8 cellular contexts compared by ENCODE assay signal in the genomic region with DNA sequence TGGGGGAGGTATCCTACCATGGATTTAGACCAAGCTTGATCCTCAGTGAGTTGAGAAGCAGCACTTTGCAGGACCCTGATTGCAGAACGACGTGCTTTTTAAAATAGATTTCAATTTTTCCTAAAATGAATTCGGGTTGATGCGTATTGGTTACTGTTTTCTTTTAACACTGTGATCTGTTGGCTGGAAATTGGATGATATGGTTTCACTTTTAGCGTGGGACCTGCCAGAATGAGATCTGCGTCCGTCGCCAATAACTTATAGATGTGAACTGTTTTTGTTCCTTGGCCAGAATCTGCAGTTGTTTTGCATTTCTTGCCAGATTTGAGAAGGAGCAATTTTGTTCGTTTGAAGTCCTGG. TPM values are rescaled to one million over a fixed set of nuclear protein-coding genes. Genes with fewer than 3 reads are reported as not detected.
A peak's percentile ranks its signal among the peaks of the same experiment; 100 is the strongest.
DNase-seq lines count a peak whose midpoint lies in the region; ATAC-seq and TF ChIP-seq lines count a peak whose summit lies in the region.

No MANE protein-coding gene starts in this region.

- DNase-seq in AG20443 (ENCODE audit: low spot score) (peak; percentile 20), HFF-Myc (ENCODE audit: extremely low read depth, low read depth) (no peak), WTC11 (ENCODE audit: low spot score) (no peak), foreskin fibroblast (peak in 1 of 2 donors; percentile 31), prostate gland (ENCODE audit: low spot score) (no peak)
- DNase-seq in activated CD4-positive, CD25-positive, alpha-beta regulatory T cell treated with anti-CD3 and anti-CD28 coated beads, Interleukin-2, amount 50 U/mL, for 72 hours: no peak

- peak overlapping the region; percentile 92 for H3K4me3 Mint-ChIP-seq in WTC11

- H3K36me3 ChIP-seq in prostate gland: no peaks in the 10 kb centered on the region

- peaks cover 6% of the 10 kb centered on the region for H3K4me1 ChIP-seq in prostate gland (replicated peaks)

- POLR2A ChIA-PET in WTC11 (lab: Charles Lee): no interaction called here

- no peaks in the 10 kb centered on the region for H3K27me3 ChIP-seq in prostate gland (replicated peaks; ENCODE audit: insufficient read depth)

- WGBS in prostate gland: under 1% methylated on average over 9 of the region's 9 CpGs

- H3K27me3 Mint-ChIP-seq in WTC11 (ENCODE audit: low read depth): no peaks in the 10 kb centered on the region

- no peak for TF ChIP-seq POLR2A in prostate gland (IDR thresholded peaks at IDR 0.05)

- no peaks in the 10 kb centered on the region for H3K36me3 Mint-ChIP-seq in WTC11

- no peak for ATAC-seq in WTC11
- ATAC-seq in HG03108 (IDR thresholded peaks at IDR 0.05; ENCODE audit: unreplicated experiment): no peak
- no peak for ATAC-seq in HG03196 (IDR thresholded peaks at IDR 0.05; ENCODE audit: unreplicated experiment)

- CTCF ChIA-PET in WTC11 (lab: Charles Lee): interaction anchor here (0.7 to 5.2 kb wide), 4 partner anchors 14 to 32 kb away, joined by 3 to 45 read pairs (median 4); no protein-coding TSS in a partner anchor

- intact Hi-C loops in prostate gland (cut with DNase I): loop anchor here (1.0 to 10.0 kb wide), 2 partner anchors 63 to 227 kb away; a partner anchor contains a TSS

- H3K4me3 ChIP-seq in HFF-Myc (replicated peaks; ENCODE audit: low read depth, low read length) (peak overlapping the region; percentile 97), foreskin fibroblast (ENCODE audit: low read depth in 1 of 2, low read length in 2 of 2) (peak overlapping the region; percentile 76 to 83), prostate gland (peak overlapping the region; percentile 85 to 91)

- H3K4me1 Mint-ChIP-seq in WTC11: peaks cover 16% of the 10 kb centered on the region

- H3K9me3 ChIP-seq in prostate gland: no peaks in the 10 kb centered on the region

- peak overlapping the region; percentile 43; the same call in 1 of the 2 replicates for H3K27ac Mint-ChIP-seq in WTC11

- TF ChIP-seq CTCF in HFF-Myc (IDR thresholded peaks at IDR 0.05; ENCODE audit: low read depth, low read length, missing control alignments) (no peak), WTC11 (IDR thresholded peaks at IDR 0.05) (no peak), foreskin fibroblast (IDR thresholded peaks at IDR 0.05; ENCODE audit: low read depth, low read length) (no peak), prostate gland (IDR thresholded peaks at IDR 0.05) (no peak)

- no peaks in the 10 kb centered on the region for H3K9me3 Mint-ChIP-seq in WTC11

- H3K27ac ChIP-seq in prostate gland: peak overlapping the region in 1 of 2 donors; percentile 70

TF ChIP-seq in WTC11, 78 proteins besides CTCF, POLR2A, EP300 and RAD21:
- TF ChIP-seq, protein P1, sequence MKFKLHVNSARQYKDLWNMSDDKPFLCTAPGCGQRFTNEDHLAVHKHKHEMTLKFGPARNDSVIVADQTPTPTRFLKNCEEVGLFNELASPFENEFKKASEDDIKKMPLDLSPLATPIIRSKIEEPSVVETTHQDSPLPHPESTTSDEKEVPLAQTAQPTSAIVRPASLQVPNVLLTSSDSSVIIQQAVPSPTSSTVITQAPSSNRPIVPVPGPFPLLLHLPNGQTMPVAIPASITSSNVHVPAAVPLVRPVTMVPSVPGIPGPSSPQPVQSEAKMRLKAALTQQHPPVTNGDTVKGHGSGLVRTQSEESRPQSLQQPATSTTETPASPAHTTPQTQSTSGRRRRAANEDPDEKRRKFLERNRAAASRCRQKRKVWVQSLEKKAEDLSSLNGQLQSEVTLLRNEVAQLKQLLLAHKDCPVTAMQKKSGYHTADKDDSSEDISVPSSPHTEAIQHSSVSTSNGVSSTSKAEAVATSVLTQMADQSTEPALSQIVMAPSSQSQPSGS (CRISPR knock-in tag; IDR thresholded peaks at IDR 0.05; ENCODE audit: borderline replicate concordance, low read depth): no peak
- no peak for TF ChIP-seq TEAD4 (CRISPR knock-in tag; IDR thresholded peaks at IDR 0.05)
- no peak for TF ChIP-seq CREM (CRISPR knock-in tag; IDR thresholded peaks at IDR 0.05)
- no peak for TF ChIP-seq ETV6 (CRISPR knock-in tag; IDR thresholded peaks at IDR 0.05)
- TF ChIP-seq, protein P2, sequence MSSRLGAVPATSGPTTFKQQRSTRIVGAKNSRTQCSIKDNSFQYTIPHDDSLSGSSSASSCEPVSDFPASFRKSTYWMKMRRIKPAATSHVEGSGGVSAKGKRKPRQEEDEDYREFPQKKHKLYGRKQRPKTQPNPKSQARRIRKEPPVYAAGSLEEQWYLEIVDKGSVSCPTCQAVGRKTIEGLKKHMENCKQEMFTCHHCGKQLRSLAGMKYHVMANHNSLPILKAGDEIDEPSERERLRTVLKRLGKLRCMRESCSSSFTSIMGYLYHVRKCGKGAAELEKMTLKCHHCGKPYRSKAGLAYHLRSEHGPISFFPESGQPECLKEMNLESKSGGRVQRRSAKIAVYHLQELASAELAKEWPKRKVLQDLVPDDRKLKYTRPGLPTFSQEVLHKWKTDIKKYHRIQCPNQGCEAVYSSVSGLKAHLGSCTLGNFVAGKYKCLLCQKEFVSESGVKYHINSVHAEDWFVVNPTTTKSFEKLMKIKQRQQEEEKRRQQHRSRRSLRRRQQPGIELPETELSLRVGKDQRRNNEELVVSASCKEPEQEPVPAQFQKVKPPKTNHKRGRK (CRISPR knock-in tag; IDR thresholded peaks at IDR 0.05; ENCODE audit: borderline replicate concordance): no peak
- TF ChIP-seq ZNF121 (CRISPR knock-in tag; IDR thresholded peaks at IDR 0.05): no peak
- no peak for TF ChIP-seq JUN (CRISPR knock-in tag; IDR thresholded peaks at IDR 0.05)
- TF ChIP-seq GTF2I (CRISPR knock-in tag; conservative IDR thresholded peaks at IDR 0.05): no peak

RNA-seq across cellular contexts. Expression of a gene that starts 0.7 kb away (rescaled TPM):
- total RNA-seq in WTC11 (2021) (43.3 to 57.9 TPM (median 50.1 TPM) in 3 replicates), prostate gland (10 to 100 TPM; 34.7 to 45.2 TPM)
